Comparison of ENCODE assay signal across 8 cellular contexts in the genomic region with DNA sequence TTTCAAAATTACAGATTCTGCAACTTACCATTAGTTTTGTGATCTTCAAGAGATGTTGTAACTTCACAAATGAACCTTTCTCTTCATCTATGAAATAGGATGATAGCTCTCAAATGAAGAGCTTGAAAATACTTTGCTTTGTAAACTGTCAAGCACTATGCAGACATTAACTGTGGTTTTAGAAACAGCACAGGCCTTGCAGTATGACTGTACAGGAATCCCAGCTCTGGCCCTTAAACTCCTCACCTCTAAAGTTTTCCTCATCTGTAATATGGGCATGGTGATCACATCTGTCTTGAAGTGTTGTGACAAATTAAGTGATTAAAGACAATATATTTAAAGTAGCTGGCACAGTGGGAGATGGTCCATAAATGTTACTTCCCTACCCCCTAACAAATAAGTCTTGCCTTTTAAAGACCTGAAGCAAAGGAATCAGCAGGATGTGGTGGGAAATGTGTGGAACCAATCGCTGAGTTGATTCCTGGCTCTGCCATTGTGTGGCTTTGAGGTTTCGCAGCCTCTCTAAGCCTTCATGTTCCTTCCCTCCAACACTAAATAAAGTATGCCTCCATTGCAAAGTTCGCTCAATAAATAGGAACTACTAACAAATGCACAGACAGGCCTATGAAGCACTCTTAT. TPM values are rescaled to one million over a fixed set of nuclear protein-coding genes. Genes with fewer than 3 reads are reported as not detected.
DNase-seq lines count a peak whose midpoint lies in the region; ATAC-seq and TF ChIP-seq lines count a peak whose summit lies in the region.

No MANE protein-coding gene starts in this region.

- H3K9ac ChIP-seq in adipocyte (ENCODE audit: low read length) (peak overlapping the region; percentile 97), muscle layer of colon (ENCODE audit: low read length) (no peak overlapping the region)

- intact Hi-C loops in CD14-positive monocyte (cut with micrococcal nuclease) = no loop called here

- no peaks in the 10 kb centered on the region for H3K36me3 Mint-ChIP-seq in CD14-positive monocyte

- H3K4me1 Mint-ChIP-seq in CD14-positive monocyte = peaks cover 79% of the 10 kb centered on the region

- H3K4me1 ChIP-seq in adipocyte (ENCODE audit: control insufficient read depth, insufficient read depth, low read length) (peaks cover 54% of the 10 kb centered on the region), muscle layer of colon (ENCODE audit: insufficient read depth, low read length) (peaks cover 18% of the 10 kb centered on the region)

- peak overlapping the region; percentile 91 to 97 (median 96) for H3K27ac Mint-ChIP-seq in CD14-positive monocyte

- no peaks in the 10 kb centered on the region for H3K9me3 Mint-ChIP-seq in CD14-positive monocyte

- H3K9me3 ChIP-seq in adipocyte (ENCODE audit: control insufficient read depth, low read length) (no peaks in the 10 kb centered on the region), muscle layer of colon (ENCODE audit: low read length) (no peaks in the 10 kb centered on the region)

- no peaks in the 10 kb centered on the region for H3K27me3 ChIP-seq in adipocyte (replicated peaks; ENCODE audit: control insufficient read depth, insufficient read depth, low read length)
- no peaks in the 10 kb centered on the region for H3K27me3 ChIP-seq in muscle layer of colon (ENCODE audit: control insufficient read depth in 1 of 2, insufficient read depth in 2 of 2, low read length in 2 of 2)

- ATAC-seq in HG02852 (IDR thresholded peaks at IDR 0.05; ENCODE audit: unreplicated experiment) = peak; percentile 31
- ATAC-seq in GM18868 (IDR thresholded peaks at IDR 0.05; ENCODE audit: unreplicated experiment) = no peak
- no peak for ATAC-seq in HG03097 (IDR thresholded peaks at IDR 0.05; ENCODE audit: low FRiP score, unreplicated experiment)

- DNase-seq in CD14-positive monocyte (ENCODE audit: low spot score) (no peak), adipocyte (ENCODE audit: low read depth) (no peak), DMS53 treated with DMSO at 0.1 percent for 48 hours (lab: John Stamatoyannopoulos, UW; ENCODE audit: unreplicated experiment) (no peak), DMS114 treated with DMSO at 0.1 percent for 48 hours (lab: John Stamatoyannopoulos, UW; ENCODE audit: unreplicated experiment) (no peak)

- H3K4me3 Mint-ChIP-seq in CD14-positive monocyte = peak overlapping the region; percentile 76 to 87

- no peak for TF ChIP-seq CTCF in CD14-positive monocyte (IDR thresholded peaks at IDR 0.05)

- H3K27ac ChIP-seq in muscle layer of colon (ENCODE audit: low read depth, low read length) = peak overlapping the region; percentile 98

- no peaks in the 10 kb centered on the region for H3K36me3 ChIP-seq in adipocyte (ENCODE audit: control insufficient read depth, insufficient read depth, low read length, severe bottlenecking)
- H3K36me3 ChIP-seq in muscle layer of colon (ENCODE audit: insufficient read depth, low read length) = no peaks in the 10 kb centered on the region

- H3K27me3 Mint-ChIP-seq in CD14-positive monocyte (ENCODE audit: low read depth in 3 of 3) = peaks cover 0 to 2% (median 2%) of the 10 kb centered on the region in 3 donors

- H3K4me3 ChIP-seq in adipocyte (ENCODE audit: low read length) = peak overlapping the region; percentile 76
- H3K4me3 ChIP-seq in muscle layer of colon (ENCODE audit: low read depth in 1 of 2, low read length in 2 of 2) = no peak overlapping the region

RNA-seq across cellular contexts. Expression of a gene that starts 5.5 kb away (rescaled TPM):
- 100 to 1,000 TPM; 294 to 501 TPM for polyA plus RNA-seq in CD14-positive monocyte
